In genomic region chr10:101495324-101495925, GRCh38 we compare ENCODE assay signal across 8 cellular contexts.
DNase-seq lines count a peak whose midpoint lies in the region; ATAC-seq and TF ChIP-seq lines count a peak whose summit lies in the region.

No MANE protein-coding gene starts in this region.

- no peaks in the 10 kb centered on the region for H3K27me3 ChIP-seq in GM06990 (replicated peaks; ENCODE audit: control insufficient read depth, insufficient read depth, low read length)
- no peaks in the 10 kb centered on the region for H3K27me3 ChIP-seq in MM.1S (replicated peaks; ENCODE audit: insufficient read depth, low read length)
- H3K27me3 ChIP-seq in tibial nerve: no peaks in the 10 kb centered on the region

- H3K9ac ChIP-seq in MM.1S (ENCODE audit: low read length): no peak overlapping the region

- no peak overlapping the region for H2AFZ ChIP-seq in MM.1S (ENCODE audit: low read length)

- no peak for TF ChIP-seq EP300 in tibial nerve (IDR thresholded peaks at IDR 0.05)

- H3K4me1 ChIP-seq in MM.1S (ENCODE audit: low read length) (0 out of 2 replicates have a peak, but pooled peaks cover 3% of the 10 kb centered on the region), tibial nerve (no peaks in the 10 kb centered on the region)

- peak; percentile 54 for TF ChIP-seq CTCF in GM06990 (IDR thresholded peaks at IDR 0.05; ENCODE audit: insufficient read depth, low read length, poor library complexity, severe bottlenecking)
- peak; percentile 64 for TF ChIP-seq CTCF in MM.1S (IDR thresholded peaks at IDR 0.05; ENCODE audit: low read length)
- peak; percentile 81 for TF ChIP-seq CTCF in VCaP (conservative IDR thresholded peaks at IDR 0.05)
- TF ChIP-seq CTCF in tibial nerve (IDR thresholded peaks at IDR 0.05): no peak

- 59 to 61% methylated on average over 4 of the region's 4 CpGs for WGBS in tibial nerve, 2 donors

- H3K79me2 ChIP-seq in MM.1S (ENCODE audit: low read length): no peaks in the 10 kb centered on the region

- no peaks in the 10 kb centered on the region for H3K9me2 ChIP-seq in MM.1S (replicated peaks; ENCODE audit: insufficient read depth, low read length)

- ATAC-seq in GM19035 (IDR thresholded peaks at IDR 0.05; ENCODE audit: unreplicated experiment): no peak

- DNase-seq in GM06990 (ENCODE audit: extremely low read depth, insufficient read length): no peak
- peak; percentile 63 for DNase-seq in MM.1S
- DNase-seq in medulla oblongata (ENCODE audit: extremely low spot score): peak; percentile 48
- no peak for DNase-seq in GM19238 (ENCODE audit: insufficient read length, low spot score)
- no peak for DNase-seq in NCI-H774 (lab: John Stamatoyannopoulos, UW)
- DNase-seq in tibial nerve (ENCODE audit: low spot score in 2 of 2): no peak

- no peak overlapping the region for H3K4me3 ChIP-seq in GM06990 (replicated peaks; ENCODE audit: low read depth, low read length)
- no peak overlapping the region for H3K4me3 ChIP-seq in MM.1S (ENCODE audit: low read length)
- H3K4me3 ChIP-seq in tibial nerve: no peak overlapping the region

- H3K27ac ChIP-seq in MM.1S (ENCODE audit: low read length): no peak overlapping the region
- H3K27ac ChIP-seq in VCaP: no peak overlapping the region
- no peak overlapping the region for H3K27ac ChIP-seq in tibial nerve

- no peaks in the 10 kb centered on the region for H4K20me1 ChIP-seq in MM.1S (ENCODE audit: insufficient read depth, low read length)

- H3F3A ChIP-seq in MM.1S (ENCODE audit: insufficient read depth, low read length): no peaks in the 10 kb centered on the region

- H3K9me3 ChIP-seq in MM.1S (replicated peaks; ENCODE audit: insufficient read depth, low read length) (no peaks in the 10 kb centered on the region), tibial nerve (no peaks in the 10 kb centered on the region)

- H3K36me3 ChIP-seq in GM06990 (ENCODE audit: control insufficient read depth, insufficient read depth, low read length) (no peaks in the 10 kb centered on the region), MM.1S (replicated peaks; ENCODE audit: insufficient read depth, low read length) (no peaks in the 10 kb centered on the region), tibial nerve (no peaks in the 10 kb centered on the region)

- H3K4me2 ChIP-seq in MM.1S (ENCODE audit: low read depth, low read length): no peak overlapping the region

- no peak for TF ChIP-seq POLR2A in tibial nerve (IDR thresholded peaks at IDR 0.05)

Comparison
In these comparisons a context has a peak if more than half of its experiments do, and no peak if none do; other contexts are left out.
1. DNase-seq: peak in MM.1S (single experiment) and medulla oblongata (single experiment); none in GM06990 (single experiment), GM19238 (single experiment), NCI-H774 (single experiment) and tibial nerve (0 of 2).
2. CTCF ChIP-seq: peak in GM06990 (single experiment), MM.1S (single experiment) and VCaP (single experiment); none in tibial nerve (0 of 5).